Comparison of ENCODE assay signal across 10 cellular contexts in genomic region chrX:137032378-137032694, GRCh38. TPM values are rescaled to one million over a fixed set of nuclear protein-coding genes. Genes with fewer than 3 reads are reported as not detected.
DNase-seq lines count a peak whose midpoint lies in the region; ATAC-seq and TF ChIP-seq lines count a peak whose summit lies in the region.
"Had no signal": no experiment of that assay in that cellular context is flagged by ENCODE, and none has a peak within 500 bp of the region (broad histone marks: within the 10 kb centered on the region; RNA-seq: fewer than 3 reads in every experiment).

No MANE protein-coding gene starts in this region.

- peak overlapping the region; percentile 50 for H2AFZ ChIP-seq in parathyroid adenoma

- TF ChIP-seq CTCF in GM06990 (IDR thresholded peaks at IDR 0.05; ENCODE audit: insufficient read depth, low read length, poor library complexity, severe bottlenecking) (no peak), coronary artery (IDR thresholded peaks at IDR 0.05) (no peak), parathyroid adenoma (IDR thresholded peaks at IDR 0.05) (no peak), mucosa of descending colon (IDR thresholded peaks at IDR 0.05) (no peak)

- no peaks in the 10 kb centered on the region for H3K79me2 ChIP-seq in parathyroid adenoma

- H3K9ac ChIP-seq in parathyroid adenoma, result no peak overlapping the region

- H3K27me3 ChIP-seq in GM06990 (replicated peaks; ENCODE audit: control insufficient read depth, insufficient read depth, low read length), result peaks cover 1% of the 10 kb centered on the region; the same call in 1 of the 2 replicates
- no peaks in the 10 kb centered on the region for H3K27me3 ChIP-seq in parathyroid adenoma (ENCODE audit: control insufficient read depth, insufficient read depth, low read length)

- DNase-seq in GM06990 (ENCODE audit: extremely low read depth, insufficient read length), result no peak
- DNase-seq in coronary artery (ENCODE audit: low spot score), result no peak
- no peak for DNase-seq in mucosa of descending colon
- no peak for DNase-seq in mesenteric fat pad (ENCODE audit: low spot score)
- no peak for DNase-seq in DMS153 (lab: John Stamatoyannopoulos, UW)
- DNase-seq in superior temporal gyrus (ENCODE audit: extremely low spot score), result no peak

- H3K4me3 ChIP-seq in GM06990 (replicated peaks; ENCODE audit: low read depth, low read length) (peak overlapping the region; percentile 57), coronary artery (peak overlapping the region; percentile 41), parathyroid adenoma (ENCODE audit: low read depth, low read length) (peak overlapping the region; percentile 40), mucosa of descending colon (no peak overlapping the region)

- no peak overlapping the region for H3K27ac ChIP-seq in coronary artery
- H3K27ac ChIP-seq in parathyroid adenoma, result no peak overlapping the region

- H3K9me3 ChIP-seq in parathyroid adenoma (ENCODE audit: control insufficient read depth, low read length), result no peaks in the 10 kb centered on the region
- no peaks in the 10 kb centered on the region for H3K9me3 ChIP-seq in mucosa of descending colon

- H3K4me2 ChIP-seq in parathyroid adenoma (ENCODE audit: low read length), result peak overlapping the region; percentile 62

- H3K36me3 ChIP-seq in GM06990 (ENCODE audit: control insufficient read depth, insufficient read depth, low read length) (no peaks in the 10 kb centered on the region), parathyroid adenoma (ENCODE audit: control insufficient read depth, insufficient read depth, low read length) (no peaks in the 10 kb centered on the region), mucosa of descending colon (ENCODE audit: low read depth) (no peaks in the 10 kb centered on the region)

- H3K4me1 ChIP-seq in parathyroid adenoma (no peaks in the 10 kb centered on the region), mucosa of descending colon (ENCODE audit: low read depth) (peaks cover 2% of the 10 kb centered on the region)

- intact Hi-C loops in mucosa of descending colon (cut with DNase I, micrococcal nuclease), result no loop called here

- peak; percentile 26 for ATAC-seq in HG02623 (IDR thresholded peaks at IDR 0.05; ENCODE audit: unreplicated experiment)
- no peak for ATAC-seq in mucosa of descending colon

RNA-seq across cellular contexts. Expression of gene GPR101, which starts 1.5 kb away (rescaled TPM):
- not detected for total RNA-seq in mucosa of descending colon
- total RNA-seq in mesenteric fat pad, result not detected
- total RNA-seq: activated CD8-positive, alpha-beta memory T cell treated with anti-CD3 and anti-CD28 coated beads for 36 hours; lower leg skin had no signal
